In genomic region chr11:118635642-118636041, GRCh38 we compare ENCODE assay signal across 14 cellular contexts. TPM values are rescaled to one million over a fixed set of nuclear protein-coding genes. Genes with fewer than 3 reads are reported as not detected.
DNase-seq lines count a peak whose midpoint lies in the region; ATAC-seq and TF ChIP-seq lines count a peak whose summit lies in the region.
"Had no signal": no experiment of that assay in that cellular context is flagged by ENCODE, and none has a peak within 500 bp of the region (broad histone marks: within the 10 kb centered on the region; RNA-seq: fewer than 3 reads in every experiment).

No MANE protein-coding gene starts in this region.

- peaks cover 19% of the 10 kb centered on the region for H3K4me1 Mint-ChIP-seq in progenitor cell of endocrine pancreas (ENCODE audit: low read depth)
- H3K4me1 Mint-ChIP-seq in Calu3 (ENCODE audit: low read depth, unreplicated experiment) = no peaks in the 10 kb centered on the region
- no peaks in the 10 kb centered on the region for H3K4me1 Mint-ChIP-seq in activated T-helper 17 cell treated with anti-CD3 and anti-CD28 coated beads, Interleukin-2, amount 50 U/mL, for 72 hours
- H3K4me1 Mint-ChIP-seq: activated naive CD4-positive, alpha-beta T cell treated with anti-CD3 and anti-CD28 coated beads, Interleukin-2, amount 50 U/mL, for 24 hours had no signal

- no peaks in the 10 kb centered on the region for H3K27me3 ChIP-seq in gastroesophageal sphincter
- H3K27me3 ChIP-seq: colonic mucosa had no signal

- no TSS peak for BruUV-seq in Calu3 (replicated peaks; lab: Mats Ljungman, UMichigan)

- DNase-seq in DMS79 treated with DMSO at 0.1 percent for 48 hours (lab: John Stamatoyannopoulos, UW) (peak; percentile 91), NCI-H2227 treated with DMSO at 0.1 percent for 48 hours (lab: John Stamatoyannopoulos, UW) (peak; percentile 35), progenitor cell of endocrine pancreas (ENCODE audit: low spot score, unreplicated experiment) (no peak), NCI-H526 (lab: John Stamatoyannopoulos, UW) (no peak), Calu3 (no peak), DMS53 (lab: John Stamatoyannopoulos, UW) (no peak)
- DNase-seq: colonic mucosa, T1000 had no signal

- CTCF ChIA-PET in Calu3 (lab: Charles Lee) = interaction anchor here (1.0 to 2.0 kb wide), 2 partner anchors 11 to 41 kb away, joined by 5 read pairs; no protein-coding TSS in a partner anchor

- WGBS in gastroesophageal sphincter (ENCODE audit: low coverage in 1 of 2), 2 donors = 29 to 32% methylated on average over 2 of the region's 2 CpGs

- intact Hi-C loops in Calu3 (cut with micrococcal nuclease; ENCODE audit: unreplicated experiment) = no loop called here

- H3K4me3 ChIP-seq in gastroesophageal sphincter = peak overlapping the region in 1 of 2 donors; percentile 51

- TF ChIP-seq POLR2A in gastroesophageal sphincter (IDR thresholded peaks at IDR 0.05) = no peak

- ATAC-seq in gastroesophageal sphincter = no peak
- no peak for ATAC-seq in activated T-helper 17 cell treated with anti-CD3 and anti-CD28 coated beads, Interleukin-2, amount 50 U/mL, for 72 hours (replicated peaks)

- peak overlapping the region; percentile 71 for H3K27ac Mint-ChIP-seq in progenitor cell of endocrine pancreas
- no peak overlapping the region for H3K27ac Mint-ChIP-seq in Calu3 (ENCODE audit: unreplicated experiment)
- no peak overlapping the region for H3K27ac Mint-ChIP-seq in activated T-helper 17 cell treated with anti-CD3 and anti-CD28 coated beads, Interleukin-2, amount 50 U/mL, for 72 hours
- H3K27ac Mint-ChIP-seq: activated naive CD4-positive, alpha-beta T cell treated with anti-CD3 and anti-CD28 coated beads, Interleukin-2, amount 50 U/mL, for 24 hours had no signal

- TF ChIP-seq CTCF in gastroesophageal sphincter (IDR thresholded peaks at IDR 0.05) (no peak), progenitor cell of endocrine pancreas (IDR thresholded peaks at IDR 0.05; ENCODE audit: unreplicated experiment) (no peak), Calu3 (IDR thresholded peaks at IDR 0.05; ENCODE audit: unreplicated experiment) (no peak)

- H3K9me3 ChIP-seq in gastroesophageal sphincter = no peaks in the 10 kb centered on the region
- H3K9me3 ChIP-seq: colonic mucosa, neutrophil had no signal

- peaks cover 4 to 85% (median 27%) of the 10 kb centered on the region in 3 donors for H3K4me1 ChIP-seq in gastroesophageal sphincter

- H3K36me3 ChIP-seq in gastroesophageal sphincter = peaks cover 0 to 76% of the 10 kb centered on the region in 2 donors
- H3K36me3 ChIP-seq: colonic mucosa, neutrophil had no signal

- H3K4me3 Mint-ChIP-seq in progenitor cell of endocrine pancreas (ENCODE audit: low read depth) = peak overlapping the region; percentile 66
- no peak overlapping the region for H3K4me3 Mint-ChIP-seq in Calu3 (ENCODE audit: low read depth, unreplicated experiment)
- H3K4me3 Mint-ChIP-seq in activated T-helper 17 cell treated with anti-CD3 and anti-CD28 coated beads, Interleukin-2, amount 50 U/mL, for 72 hours = no peak overlapping the region
- H3K4me3 Mint-ChIP-seq: activated naive CD4-positive, alpha-beta T cell treated with anti-CD3 and anti-CD28 coated beads, Interleukin-2, amount 50 U/mL, for 24 hours had no signal

- no peak for TF ChIP-seq EP300 in gastroesophageal sphincter (IDR thresholded peaks at IDR 0.05)

- peaks cover 25% of the 10 kb centered on the region for H3K36me3 Mint-ChIP-seq in progenitor cell of endocrine pancreas (ENCODE audit: insufficient read depth)
- H3K36me3 Mint-ChIP-seq in Calu3 (ENCODE audit: insufficient read depth, unreplicated experiment) = peaks cover 18% of the 10 kb centered on the region
- no peaks in the 10 kb centered on the region for H3K36me3 Mint-ChIP-seq in activated T-helper 17 cell treated with anti-CD3 and anti-CD28 coated beads, Interleukin-2, amount 50 U/mL, for 72 hours (ENCODE audit: low read depth)
- H3K36me3 Mint-ChIP-seq: activated naive CD4-positive, alpha-beta T cell treated with anti-CD3 and anti-CD28 coated beads, Interleukin-2, amount 50 U/mL, for 24 hours had no signal

- H3K9me3 Mint-ChIP-seq in progenitor cell of endocrine pancreas (ENCODE audit: low read depth) = no peaks in the 10 kb centered on the region
- no peaks in the 10 kb centered on the region for H3K9me3 Mint-ChIP-seq in Calu3 (ENCODE audit: low read depth, unreplicated experiment)
- no peaks in the 10 kb centered on the region for H3K9me3 Mint-ChIP-seq in activated T-helper 17 cell treated with anti-CD3 and anti-CD28 coated beads, Interleukin-2, amount 50 U/mL, for 72 hours
- H3K9me3 Mint-ChIP-seq: activated naive CD4-positive, alpha-beta T cell treated with anti-CD3 and anti-CD28 coated beads, Interleukin-2, amount 50 U/mL, for 24 hours had no signal

- peak overlapping the region; percentile 69 to 90 (median 85) for H3K27ac ChIP-seq in gastroesophageal sphincter
- H3K27ac ChIP-seq: colonic mucosa, neutrophil had no signal

- H3K27me3 Mint-ChIP-seq in progenitor cell of endocrine pancreas (no peaks in the 10 kb centered on the region), Calu3 (ENCODE audit: unreplicated experiment) (no peaks in the 10 kb centered on the region)
- no peaks in the 10 kb centered on the region for H3K27me3 Mint-ChIP-seq in activated T-helper 17 cell treated with anti-CD3 and anti-CD28 coated beads, Interleukin-2, amount 50 U/mL, for 72 hours
- H3K27me3 Mint-ChIP-seq: activated naive CD4-positive, alpha-beta T cell treated with anti-CD3 and anti-CD28 coated beads, Interleukin-2, amount 50 U/mL, for 24 hours had no signal

RNA-seq across cellular contexts. Expression of gene PHLDB1, which starts 28.2 kb away (rescaled TPM):
- total RNA-seq in gastroesophageal sphincter = 100 to 1,000 TPM in 2 of 4 donors, 10 to 100 TPM in 2; 45.8 to 144 (median 101) TPM
- 106 and 110 TPM in 2 replicates for total RNA-seq in progenitor cell of endocrine pancreas
- total RNA-seq in Calu3 (2022) = 30.3 and 37.1 TPM in 2 replicates
- total RNA-seq in activated T-helper 17 cell treated with anti-CD3 and anti-CD28 coated beads, Interleukin-2, amount 50 U/mL, for 72 hours = 1 to 10 TPM; 2.2 to 4.7 TPM

RNA-seq across cellular contexts. Expression of gene TREH, which starts 43.8 kb away (rescaled TPM):
- total RNA-seq in gastroesophageal sphincter = not detected
- total RNA-seq in progenitor cell of endocrine pancreas = not detected in 2 replicates
- 0.21 and 0.49 TPM in 2 replicates for total RNA-seq in Calu3 (2022)
- not detected for total RNA-seq in activated T-helper 17 cell treated with anti-CD3 and anti-CD28 coated beads, Interleukin-2, amount 50 U/mL, for 72 hours
- total RNA-seq: activated CD8-positive, alpha-beta memory T cell treated with anti-CD3 and anti-CD28 coated beads for 36 hours; Daoy had no signal

Comparison
In these comparisons a context has a peak if more than half of its experiments do, and no peak if none do; other contexts are left out.
1. DNase-seq: peak in DMS79 treated with DMSO at 0.1 percent for 48 hours (single experiment) and NCI-H2227 treated with DMSO at 0.1 percent for 48 hours (single experiment); none in progenitor cell of endocrine pancreas (single experiment), NCI-H526 (0 of 2), Calu3 (single experiment) and DMS53 (single experiment).